8 cellular contexts compared by ENCODE assay signal in the genomic region with DNA sequence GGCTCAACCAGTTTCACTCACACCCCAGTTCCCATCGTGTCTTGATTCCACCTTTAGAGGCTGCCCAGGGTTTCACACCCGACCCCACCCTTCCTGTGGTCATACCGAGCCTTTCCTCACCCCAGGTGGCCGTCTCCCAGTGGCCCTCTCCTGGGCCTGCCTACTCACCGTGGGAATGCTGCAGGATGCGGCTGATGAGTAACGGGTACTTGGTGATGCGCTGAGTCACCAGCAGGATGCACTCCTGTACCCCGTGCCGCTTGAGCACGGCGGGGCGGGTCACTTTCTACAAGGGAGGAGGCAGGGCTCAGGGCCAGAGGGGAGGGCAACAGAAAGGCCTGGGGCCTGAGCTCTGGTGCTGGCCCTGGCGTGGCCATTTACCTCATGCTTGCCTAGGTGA. TPM values are rescaled to one million over a fixed set of nuclear protein-coding genes. Genes with fewer than 3 reads are reported as not detected.
A peak's percentile ranks its signal among the peaks of the same experiment; 100 is the strongest.
DNase-seq lines count a peak whose midpoint lies in the region; ATAC-seq, FAIRE-seq and TF ChIP-seq lines count a peak whose summit lies in the region.

No MANE protein-coding gene starts in this region.

- DNase-seq in Caki2 (ENCODE audit: low read depth): peak; percentile 98
- peak; percentile 99 for DNase-seq in LHCN-M2 (ENCODE audit: low read depth)
- peak; percentile 100 for DNase-seq in bronchial epithelial cell (ENCODE audit: low read depth)
- DNase-seq in right lobe of liver: peak in 2 of 3 donors; percentile 53 to 55
- DNase-seq in NCI-H526 (lab: John Stamatoyannopoulos, UW): no peak

- TF ChIP-seq CTCF in bronchial epithelial cell (IDR thresholded peaks at IDR 0.05; ENCODE audit: insufficient read depth, low read length, severe bottlenecking): peak; percentile 41
- no peak for TF ChIP-seq CTCF in right lobe of liver (IDR thresholded peaks at IDR 0.05)

- peak; percentile 32 for FAIRE-seq in bronchial epithelial cell (lab: Jason Lieb, UNC)

- in situ Hi-C loops in Caki2 (cut with HindIII; ENCODE audit: low pct_unique_long_range_greater_than_20kb, low sequenced_read_pairs): no loop called here

- WGBS in right lobe of liver (ENCODE audit: insufficient coverage, low coverage, low lambda C conversion rate, missing lambda C conversion rate): 57% methylated on average over 7 of the region's 14 CpGs

- TF ChIP-seq POLR2A in right lobe of liver (IDR thresholded peaks at IDR 0.05): no peak

- H3K4me3 ChIP-seq in bronchial epithelial cell (ENCODE audit: low read depth, low read length) (no peak overlapping the region), right lobe of liver (no peak overlapping the region)

- ATAC-seq in right lobe of liver: peak; percentile 52 to 76 (median 62)
- no peak for ATAC-seq in HG03025 (IDR thresholded peaks at IDR 0.05; ENCODE audit: low FRiP score, unreplicated experiment)
- no peak for ATAC-seq in HG02763 (IDR thresholded peaks at IDR 0.05; ENCODE audit: unreplicated experiment)
- ATAC-seq in HG02678 (IDR thresholded peaks at IDR 0.05; ENCODE audit: unreplicated experiment): no peak

- H3K27ac ChIP-seq in right lobe of liver: no peak overlapping the region

- no peaks in the 10 kb centered on the region for H3K9me3 ChIP-seq in right lobe of liver

- H3K36me3 ChIP-seq in bronchial epithelial cell (ENCODE audit: control insufficient read depth, insufficient read depth, low read length) (peaks cover 50% of the 10 kb centered on the region), right lobe of liver (peaks cover 0 to 39% (median 4%) of the 10 kb centered on the region in 4 donors)

- intact Hi-C loops in right lobe of liver (cut with DNase I): no loop called here

- no peaks in the 10 kb centered on the region for H3K4me1 ChIP-seq in right lobe of liver

- no peaks in the 10 kb centered on the region for H3K27me3 ChIP-seq in bronchial epithelial cell (ENCODE audit: control insufficient read depth, insufficient read depth, low read length)
- no peaks in the 10 kb centered on the region for H3K27me3 ChIP-seq in right lobe of liver

RNA-seq across cellular contexts. Expression of a gene that starts 16.4 kb away (rescaled TPM):
- total RNA-seq in Caki2 (2014; rRNA removed; shearing (Covaris generic); ENCODE audit: low replicate concordance): 58.1 and 63.9 TPM in 2 replicates
- total RNA-seq in LHCN-M2 (2014; rRNA removed) (228 and 262 TPM in 2 replicates), bronchial epithelial cell (57.1 and 79.2 TPM in 2 replicates), right lobe of liver (10 to 100 TPM in 4 of 6 experiments, 1 to 10 TPM in 2; 7.9 to 23.8 (median 13.1) TPM)
- 91.6 TPM for polyA plus RNA-seq in LHCN-M2 (2012)

RNA-seq across cellular contexts. Expression of a gene that starts 20.5 kb away (rescaled TPM):
- total RNA-seq in Caki2 (2014; rRNA removed; shearing (Covaris generic); ENCODE audit: low replicate concordance): not detected in 2 replicates
- total RNA-seq in LHCN-M2 (2014; rRNA removed) (not detected in 2 replicates), bronchial epithelial cell (not detected in 2 replicates), right lobe of liver (not detected)
- not detected for polyA plus RNA-seq in LHCN-M2 (2012)

RNA-seq across cellular contexts. Expression of a gene that starts 27.7 kb away (rescaled TPM):
- total RNA-seq in Caki2 (2014; rRNA removed; shearing (Covaris generic); ENCODE audit: low replicate concordance): 9.8 and 33.9 TPM in 2 replicates
- total RNA-seq in LHCN-M2 (2014; rRNA removed): 29.6 and 30.3 TPM in 2 replicates
- 11.4 TPM for polyA plus RNA-seq in LHCN-M2 (2012)
- 20.3 and 30.3 TPM in 2 replicates for total RNA-seq in bronchial epithelial cell
- total RNA-seq in right lobe of liver: 10 to 100 TPM; 14.1 to 19.0 (median 17.2) TPM

RNA-seq across cellular contexts. Expression of a gene that starts 50.8 kb away (rescaled TPM):
- 58.6 and 109 TPM in 2 replicates for total RNA-seq in Caki2 (2014; rRNA removed; shearing (Covaris generic); ENCODE audit: low replicate concordance)
- total RNA-seq in LHCN-M2 (2014; rRNA removed) (23.1 and 32.9 TPM in 2 replicates), bronchial epithelial cell (49.8 and 66.6 TPM in 2 replicates), right lobe of liver (10 to 100 TPM in 3 of 6 experiments, 1 to 10 TPM in 3; 4.9 to 28.3 (median 11.3) TPM)
- 30.2 TPM for polyA plus RNA-seq in LHCN-M2 (2012)

RNA-seq across cellular contexts. Expression of a gene that starts 58.8 kb away (rescaled TPM):
- 305 and 404 TPM in 2 replicates for total RNA-seq in Caki2 (2014; rRNA removed; shearing (Covaris generic); ENCODE audit: low replicate concordance)
- total RNA-seq in LHCN-M2 (2014; rRNA removed) (229 and 351 TPM in 2 replicates), bronchial epithelial cell (225 and 564 TPM in 2 replicates), right lobe of liver (100 to 1,000 TPM in 4 of 6 experiments, 10 to 100 TPM in 2; 59.5 to 227 (median 103) TPM)
- 381 TPM for polyA plus RNA-seq in LHCN-M2 (2012)

Comparison
In these comparisons a context has a peak if more than half of its experiments do, and no peak if none do; other contexts are left out.
1. DNase-seq: peak in Caki2 (single experiment), LHCN-M2 (single experiment), bronchial epithelial cell (single experiment) and right lobe of liver (2 of 3); none in NCI-H526 (0 of 2).
2. ATAC-seq: peak in right lobe of liver (4 of 4); none in HG03025 (single experiment), HG02763 (single experiment) and HG02678 (single experiment).